21 cellular contexts compared by ENCODE assay signal in genomic region chr14:80080601-80081000, GRCh38.
"Had no signal": no experiment of that assay in that cellular context is flagged by ENCODE, and none has a peak within 500 bp of the region (broad histone marks: within the 10 kb centered on the region; RNA-seq: fewer than 3 reads in every experiment).

No MANE protein-coding gene starts in this region.

- H3K36me3 ChIP-seq: SJSA1 had no signal

- H3K4me1 ChIP-seq: SJSA1 had no signal

- H3K27me3 ChIP-seq: SJSA1 had no signal

- DNase-seq: IMR-90, Karpas-422, KG1, MM.1S, NCI-H1092 treated with DMSO at 0.1 percent for 48 hours, NCI-H1417, NCI-H1436 treated with DMSO at 0.1 percent for 48 hours, NCI-H1694, NCI-H187 treated with DMSO at 0.1 percent for 48 hours, NCI-H2029 treated with DMSO at 0.1 percent for 48 hours, NCI-H2227 treated with DMSO at 0.1 percent for 48 hours, NCI-H510A, NCI-H524 treated with DMSO at 0.1 percent for 48 hours, NCI-H69, NCI-H774, Right ventricle myocardium superior, RPMI8226, SIG-M5 had no signal

- H3K4me3 ChIP-seq: SJSA1, SK-N-MC had no signal

- ATAC-seq: HepG2 had no signal

- H3K9me3 ChIP-seq: SJSA1 had no signal

- H3K27ac ChIP-seq: SJSA1, SK-N-MC had no signal
